ENCODE assay signal across 8 cellular contexts in the genomic region with DNA sequence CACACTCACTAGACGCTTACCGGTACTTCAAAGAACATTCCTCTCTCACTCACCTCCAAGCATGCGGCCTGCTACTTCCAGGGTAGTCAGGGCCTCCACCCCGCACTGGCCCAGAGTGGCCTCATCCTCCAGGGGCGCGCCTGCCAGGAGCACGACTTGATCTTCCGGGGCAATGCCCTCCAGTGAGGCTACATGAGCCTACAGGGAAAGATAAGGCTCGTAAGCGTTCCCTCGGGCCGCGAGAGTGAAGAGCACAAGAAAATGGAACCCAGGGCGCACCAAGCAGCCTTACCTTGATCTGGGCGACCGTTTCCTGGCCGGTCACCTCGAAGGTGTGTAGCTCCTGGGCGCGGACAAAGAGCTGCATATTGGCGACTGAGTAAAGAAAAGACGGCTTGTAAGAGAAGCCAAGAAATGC.
DNase-seq lines count a peak whose midpoint lies in the region; ATAC-seq and TF ChIP-seq lines count a peak whose summit lies in the region.

No MANE protein-coding gene starts in this region.

- peaks cover 12% of the 10 kb centered on the region for H3K4me1 ChIP-seq in rectal smooth muscle tissue (ENCODE audit: control insufficient read depth, insufficient read depth, low read length)

- H3K4me3 ChIP-seq in fibroblast of pulmonary artery (replicated peaks; ENCODE audit: low read depth, low read length) (peak overlapping the region; percentile 84), rectal smooth muscle tissue (ENCODE audit: low read length) (peak overlapping the region; percentile 82)

- ATAC-seq in GM21367 (IDR thresholded peaks at IDR 0.05; ENCODE audit: unreplicated experiment): no peak

- H3K27me3 ChIP-seq in rectal smooth muscle tissue (ENCODE audit: control insufficient read depth, insufficient read depth, low read length): no peaks in the 10 kb centered on the region

- peak overlapping the region; percentile 80 for H3K9ac ChIP-seq in rectal smooth muscle tissue (ENCODE audit: low read length)

- peak overlapping the region; percentile 100 for H3K27ac ChIP-seq in VCaP
- peak overlapping the region; percentile 93 for H3K27ac ChIP-seq in rectal smooth muscle tissue (ENCODE audit: low read depth, low read length)

- DNase-seq in NCI-H1417 (lab: John Stamatoyannopoulos, UW) (peak in 2 of 3 experiments; percentile 41 to 66), NCI-H1417 treated with DMSO at 0.1 percent for 48 hours (lab: John Stamatoyannopoulos, UW) (no peak), fibroblast of pulmonary artery (ENCODE audit: low read depth) (no peak), HEK293T (ENCODE audit: extremely low spot score) (no peak), SKM-1 (lab: John Stamatoyannopoulos, UW; ENCODE audit: unreplicated experiment) (no peak)

- CTCF ChIA-PET in HEK293T (lab: Yijun Ruan, JAX): no interaction called here

- TF ChIP-seq CTCF in VCaP (conservative IDR thresholded peaks at IDR 0.05) (peak; percentile 12; the same call in 1 of the 2 replicates), fibroblast of pulmonary artery (IDR thresholded peaks at IDR 0.05; ENCODE audit: low read length, missing control alignments) (no peak)

- POLR2A ChIA-PET in HEK293T (lab: Yijun Ruan, JAX): interaction anchor here (0.8 to 3.7 kb wide), 24 partner anchors 8 to 249 kb away, joined by 3 to 56 read pairs (median 4); partner anchors contain the start of genes ARL2, CAPN1, CDCA5 and DPF2

- peaks cover 21% of the 10 kb centered on the region for H3K36me3 ChIP-seq in rectal smooth muscle tissue (ENCODE audit: control insufficient read depth, insufficient read depth, low read length)

TF ChIP-seq in HEK293T, 16 proteins besides CTCF, POLR2A, EP300 and RAD21:
- no peak for TF ChIP-seq LEF1 (IDR thresholded peaks at IDR 0.05; ENCODE audit: borderline replicate concordance)
- no peak for TF ChIP-seq TARDBP (IDR thresholded peaks at IDR 0.05)
- no peak for TF ChIP-seq HDGF (IDR thresholded peaks at IDR 0.05; ENCODE audit: borderline replicate concordance)
- no peak for TF ChIP-seq L3MBTL2 (conservative IDR thresholded peaks at IDR 0.05)
- no peak for TF ChIP-seq NFRKB (IDR thresholded peaks at IDR 0.05)
- TF ChIP-seq SUZ12 (IDR thresholded peaks at IDR 0.05): no peak
- no peak for TF ChIP-seq ELF4 (IDR thresholded peaks at IDR 0.05)
TF ChIP-seq in HEK293T: peak in this region for 0.

Comparison
In these comparisons a context has a peak if more than half of its experiments do, and no peak if none do; other contexts are left out.
1. DNase-seq: peak in NCI-H1417 (2 of 3); none in NCI-H1417 treated with DMSO at 0.1 percent for 48 hours (single experiment), fibroblast of pulmonary artery (single experiment), HEK293T (single experiment) and SKM-1 (single experiment).